Comparison of ENCODE assay signal across 14 cellular contexts in the genomic region with DNA sequence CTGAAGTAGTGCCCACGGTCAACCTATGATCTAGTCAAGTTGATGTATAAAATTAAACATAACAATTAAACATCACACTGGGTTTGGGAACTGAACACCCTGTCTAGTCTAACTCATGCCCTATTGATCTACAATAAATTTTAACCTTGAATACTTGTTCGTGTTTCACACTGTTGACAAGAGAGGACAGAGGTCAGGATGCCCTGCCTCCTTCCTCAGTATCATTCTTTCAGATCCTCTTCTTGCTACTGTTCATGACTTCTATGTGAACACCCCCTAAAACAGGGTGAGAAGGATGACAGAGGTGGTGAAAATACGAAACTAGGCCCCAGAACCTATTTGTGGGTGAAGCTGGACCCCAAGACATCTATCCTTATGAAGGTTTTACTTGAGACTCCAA. TPM values are rescaled to one million over a fixed set of nuclear protein-coding genes. Genes with fewer than 3 reads are reported as not detected.
DNase-seq lines count a peak whose midpoint lies in the region; ATAC-seq and TF ChIP-seq lines count a peak whose summit lies in the region.
"Had no signal": no experiment of that assay in that cellular context is flagged by ENCODE, and none has a peak within 500 bp of the region (broad histone marks: within the 10 kb centered on the region; RNA-seq: fewer than 3 reads in every experiment).

No MANE protein-coding gene starts in this region.

- H3K9me3 ChIP-seq in OCI-LY7 (ENCODE audit: low read length), result no peaks in the 10 kb centered on the region

- no peaks in the 10 kb centered on the region for H4K20me1 ChIP-seq in OCI-LY7 (ENCODE audit: insufficient read depth, low read length)

- H3K9me2 ChIP-seq in OCI-LY7 (ENCODE audit: insufficient read depth, low read length), result no peaks in the 10 kb centered on the region

- H3K79me2 ChIP-seq in OCI-LY7 (ENCODE audit: insufficient read depth, low read depth, low read length), result no peaks in the 10 kb centered on the region

- H2AFZ ChIP-seq in OCI-LY7 (ENCODE audit: low read length), result peak overlapping the region; percentile 28; the same call in 1 of the 2 replicates
- H2AFZ ChIP-seq: GM23248 had no signal

- H3K4me3 ChIP-seq in OCI-LY7 (ENCODE audit: low read depth, low read length, poor library complexity, severe bottlenecking) (no peak overlapping the region), H7 (ENCODE audit: insufficient read depth, low read depth, low read length) (no peak overlapping the region)
- H3K4me3 ChIP-seq: GM23248 had no signal

- no peak overlapping the region for H3K4me2 ChIP-seq in OCI-LY7 (ENCODE audit: low read length)

- ATAC-seq in GM19043 (IDR thresholded peaks at IDR 0.05; ENCODE audit: low read depth, unreplicated experiment), result peak; percentile 47
- peak; percentile 58 for ATAC-seq in HG02759 (IDR thresholded peaks at IDR 0.05; ENCODE audit: unreplicated experiment)
- no peak for ATAC-seq in GM21717 (IDR thresholded peaks at IDR 0.05; ENCODE audit: unreplicated experiment)
- ATAC-seq: CD8-positive, alpha-beta T cell; Panc1; SK-N-SH treated with all-trans-retinoic acid at 6 μM for 48 hours; T-helper 17 cell had no signal

- H3K4me1 ChIP-seq in OCI-LY7 (ENCODE audit: insufficient read depth, low read length, poor library complexity, severe bottlenecking), result peaks cover 7% of the 10 kb centered on the region

- intact Hi-C loops in OCI-LY7 (cut with micrococcal nuclease; ENCODE audit: unreplicated experiment), result no loop called here

- no TSS peak for BruUV-seq in OCI-LY7 (replicated peaks; lab: Mats Ljungman, UMichigan)

- no peak for TF ChIP-seq CTCF in OCI-LY7 (conservative IDR thresholded peaks at IDR 0.05; ENCODE audit: low read length)

- no peak overlapping the region for H3K27ac ChIP-seq in OCI-LY7 (ENCODE audit: low read depth, low read length, poor library complexity, severe bottlenecking)
- H3K27ac ChIP-seq: GM23248 had no signal

- POLR2A ChIA-PET in OCI-LY7 (lab: Charles Lee), result interaction anchor here (1.0 to 1.1 kb wide), 4 partner anchors 8 to 39 kb away, joined by 3 to 4 read pairs (median 4); no protein-coding TSS in a partner anchor

- H3K27me3 ChIP-seq in H7 (ENCODE audit: control insufficient read depth, insufficient read depth, low read length), result no peaks in the 10 kb centered on the region

- CTCF ChIA-PET in OCI-LY7 (lab: Charles Lee; ENCODE audit: unreplicated experiment), result no interaction called here

- peaks cover 21% of the 10 kb centered on the region for H3K36me3 ChIP-seq in OCI-LY7 (ENCODE audit: insufficient read depth, low read length)
- no peaks in the 10 kb centered on the region; the same call in 1 of the 2 replicates for H3K36me3 ChIP-seq in H7 (replicated peaks; ENCODE audit: control insufficient read depth, insufficient read depth, low read length)

- DNase-seq in OCI-LY7 (ENCODE audit: low spot score) (no peak), NCI-H1417 treated with DMSO at 0.1 percent for 48 hours (lab: John Stamatoyannopoulos, UW) (no peak), NCI-H2081 treated with DMSO at 0.1 percent for 48 hours (lab: John Stamatoyannopoulos, UW) (no peak), H7 (no peak)
- DNase-seq: CD8-positive, alpha-beta T cell; GM23248; NCI-H446; Right ventricle myocardium superior; T-helper 17 cell had no signal

RNA-seq across cellular contexts. Expression of gene MAT2B, which starts 8.1 kb away (rescaled TPM):
- total RNA-seq in OCI-LY7 (2014; rRNA removed; shearing (Covaris generic)), result 32.3 and 35.0 TPM in 2 replicates
- total RNA-seq in OCI-LY7 (2022), result 52.5 and 55.6 TPM in 2 replicates
- 61.4 and 72.8 TPM in 2 replicates for total RNA-seq in H7 (2014; rRNA removed; shearing (Covaris generic))

RNA-seq across cellular contexts. Expression of gene HMMR, which starts 36.9 kb away (rescaled TPM):
- total RNA-seq in OCI-LY7 (2014; rRNA removed; shearing (Covaris generic)), result 44.1 and 63.2 TPM in 2 replicates
- total RNA-seq in OCI-LY7 (2022), result 107 and 112 TPM in 2 replicates
- total RNA-seq in H7 (2014; rRNA removed; shearing (Covaris generic)), result 65.2 and 91.2 TPM in 2 replicates

RNA-seq across cellular contexts. Expression of gene NUDCD2, which starts 37.4 kb away (rescaled TPM):
- 30.0 and 59.0 TPM in 2 replicates for total RNA-seq in OCI-LY7 (2014; rRNA removed; shearing (Covaris generic))
- 64.6 and 67.6 TPM in 2 replicates for total RNA-seq in OCI-LY7 (2022)
- total RNA-seq in H7 (2014; rRNA removed; shearing (Covaris generic)), result 26.4 and 27.7 TPM in 2 replicates

RNA-seq across cellular contexts. Expression of gene CCNG1, which starts 59.9 kb away (rescaled TPM):
- 83.0 and 93.5 TPM in 2 replicates for total RNA-seq in OCI-LY7 (2014; rRNA removed; shearing (Covaris generic))
- 118 and 145 TPM in 2 replicates for total RNA-seq in OCI-LY7 (2022)
- 374 and 490 TPM in 2 replicates for total RNA-seq in H7 (2014; rRNA removed; shearing (Covaris generic))
